ENCODE assay signal across 11 cellular contexts in the genomic region with DNA sequence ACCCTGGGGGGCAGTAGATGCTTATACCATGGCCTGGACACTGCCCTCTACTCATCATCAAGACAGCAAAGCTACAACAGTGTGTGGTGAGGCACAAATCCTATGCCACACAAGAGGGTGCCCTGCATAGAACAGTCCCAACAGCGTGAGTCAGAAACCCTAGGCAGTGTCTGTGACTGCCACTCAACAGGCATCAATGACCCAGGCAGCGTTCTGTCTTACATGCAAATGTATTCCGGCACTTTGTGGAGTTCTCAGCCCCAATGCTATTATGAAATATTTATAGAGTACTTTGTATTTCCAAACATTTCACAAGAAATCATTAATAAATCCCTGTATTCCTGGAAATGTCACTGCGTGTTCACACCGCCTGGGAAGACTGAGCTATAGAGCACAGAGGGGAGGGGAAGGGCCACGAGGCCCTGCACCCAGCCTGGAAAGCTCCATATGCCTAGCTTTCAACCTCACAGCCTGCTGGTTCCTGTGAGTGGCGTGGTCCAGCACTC.
"Had no signal": no experiment of that assay in that cellular context is flagged by ENCODE, and none has a peak within 500 bp of the region (broad histone marks: within the 10 kb centered on the region; RNA-seq: fewer than 3 reads in every experiment).

No MANE protein-coding gene starts in this region.

- H3K4me3 ChIP-seq: dorsolateral prefrontal cortex, right atrium auricular region, testis had no signal

- DNase-seq: activated CD4-positive, alpha-beta memory T cell treated with anti-CD3 and anti-CD28 coated beads for 36 hours; activated CD8-positive, alpha-beta memory T cell treated with anti-CD3 and anti-CD28 coated beads, Interleukin-2, amount 10 ng/mL, durations not matched to agents 7 days and 5 days; activated naive CD4-positive, alpha-beta T cell treated with anti-CD3 and anti-CD28 coated beads, Interleukin-2, amount 10 ng/mL, durations not matched to agents 7 days and 5 days; activated T-cell treated with anti-CD3 and anti-CD28 coated beads, Interleukin-2, amount 50 U/mL, for 24 hours; dorsolateral prefrontal cortex; kidney; naive thymus-derived CD8-positive, alpha-beta T cell; T-helper 1 cell; testis had no signal

- ATAC-seq: activated CD8-positive, alpha-beta memory T cell treated with anti-CD3 and anti-CD28 coated beads, Interleukin-2, amount 10 ng/mL, durations not matched to agents 7 days and 5 days; naive thymus-derived CD8-positive, alpha-beta T cell; SK-N-SH treated with all-trans-retinoic acid at 6 μM for 48 hours had no signal

- H3K4me1 ChIP-seq: testis had no signal

- H3K27me3 ChIP-seq: dorsolateral prefrontal cortex, right atrium auricular region, testis had no signal

- H3K9me3 ChIP-seq: right atrium auricular region, testis had no signal

- H3K27ac ChIP-seq: dorsolateral prefrontal cortex, right atrium auricular region, testis had no signal
